In the genomic region with DNA sequence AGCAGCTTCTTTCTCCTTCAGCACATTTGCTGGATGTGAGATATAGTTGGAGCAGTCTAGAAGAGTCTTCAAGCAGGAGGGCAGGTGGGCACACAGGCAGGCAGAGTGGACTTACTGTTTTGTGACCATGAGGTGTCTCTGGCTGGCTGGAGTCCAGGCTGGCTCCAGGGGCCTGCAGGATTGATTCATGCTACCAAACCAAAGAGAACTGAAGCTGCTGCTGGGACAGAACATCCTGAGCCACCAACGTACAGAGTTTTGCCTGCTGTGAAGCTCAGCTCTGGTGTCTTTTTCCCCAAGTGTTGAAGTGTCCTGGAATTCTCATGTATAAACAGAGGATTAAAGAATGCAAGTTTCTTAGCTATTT, we compare ENCODE assay signal across 16 cellular contexts. TPM values are rescaled to one million over a fixed set of nuclear protein-coding genes. Genes with fewer than 3 reads are reported as not detected.
DNase-seq lines count a peak whose midpoint lies in the region; ATAC-seq, FAIRE-seq and TF ChIP-seq lines count a peak whose summit lies in the region.
"Had no signal": no experiment of that assay in that cellular context is flagged by ENCODE, and none has a peak within 500 bp of the region (broad histone marks: within the 10 kb centered on the region; RNA-seq: fewer than 3 reads in every experiment).

No MANE protein-coding gene starts in this region.

- TF ChIP-seq CTCF in mammary epithelial cell (conservative IDR thresholded peaks at IDR 0.05 in 1 of 2, IDR thresholded peaks at IDR 0.05 in 1 of 2; ENCODE audit: extremely low read depth in 1 of 2, insufficient read depth in 1 of 2, low read depth in 1 of 2, low read length in 2 of 2) (no peak), breast epithelium (IDR thresholded peaks at IDR 0.05) (no peak), keratinocyte (optimal IDR thresholded peaks at IDR 0.05 in 1 of 3, IDR thresholded peaks at IDR 0.05 in 1 of 3, conservative IDR thresholded peaks at IDR 0.05 in 1 of 3; ENCODE audit: extremely low read depth in 1 of 3, insufficient read depth in 2 of 3, low read length in 3 of 3) (no peak)

- peaks cover 4% of the 10 kb centered on the region for H3K9me1 ChIP-seq in keratinocyte (ENCODE audit: control insufficient read depth, extremely low read depth, insufficient read depth, low read length)

- TF ChIP-seq POLR2A in breast epithelium (IDR thresholded peaks at IDR 0.05): no peak

- H3K9ac ChIP-seq in mammary epithelial cell (ENCODE audit: insufficient read depth, low read length) (no peak overlapping the region), keratinocyte (ENCODE audit: control insufficient read depth, extremely low read depth, insufficient read depth, low read length) (no peak overlapping the region), subcutaneous abdominal adipose tissue (ENCODE audit: low read length in 5 of 5) (no peak overlapping the region)

- no peaks in the 10 kb centered on the region for H3K36me3 ChIP-seq in mammary epithelial cell (ENCODE audit: insufficient read depth, low read length)
- no peaks in the 10 kb centered on the region for H3K36me3 ChIP-seq in breast epithelium
- H3K36me3 ChIP-seq in keratinocyte (ENCODE audit: control insufficient read depth in 2 of 2, extremely low read depth in 1 of 2, insufficient read depth in 2 of 2, low read length in 2 of 2): peaks cover 0 to 1% of the 10 kb centered on the region in 2 experiments
- H3K36me3 ChIP-seq in subcutaneous abdominal adipose tissue (ENCODE audit: control insufficient read depth in 5 of 5, insufficient read depth in 5 of 5, low read length in 5 of 5): peaks cover 0 to 3% (median 0%) of the 10 kb centered on the region in 5 donors

- H3K4me3 ChIP-seq in mammary epithelial cell (replicated peaks in 1 of 3; ENCODE audit: insufficient read depth in 1 of 3, low read depth in 2 of 3, low read length in 3 of 3) (no peak overlapping the region), breast epithelium (no peak overlapping the region), keratinocyte (ENCODE audit: control insufficient read depth in 2 of 3, extremely low read depth in 1 of 3, insufficient read depth in 2 of 3, low read depth in 1 of 3, low read length in 3 of 3) (no peak overlapping the region), subcutaneous abdominal adipose tissue (ENCODE audit: low read depth in 1 of 5, low read length in 5 of 5) (no peak overlapping the region)
- H3K4me3 ChIP-seq: A549 had no signal

- peaks cover 47% of the 10 kb centered on the region for H3K4me1 ChIP-seq in mammary epithelial cell (ENCODE audit: insufficient read depth, low read length)
- H3K4me1 ChIP-seq in breast epithelium: peaks cover 0 to 10% of the 10 kb centered on the region in 2 donors
- peaks cover 36% of the 10 kb centered on the region for H3K4me1 ChIP-seq in keratinocyte (ENCODE audit: control insufficient read depth, extremely low read depth, insufficient read depth, low read length)
- H3K4me1 ChIP-seq in subcutaneous abdominal adipose tissue (ENCODE audit: control insufficient read depth in 5 of 5, insufficient read depth in 5 of 5, low read length in 5 of 5): peaks cover 0 to 45% (median 37%) of the 10 kb centered on the region in 5 donors

- intact Hi-C loops in mammary epithelial cell (cut with micrococcal nuclease): loop anchor here (2.0 kb wide), 1 partner anchor 46 kb away; the partner anchor contains the start of gene CYSTM1
- intact Hi-C loops in breast epithelium (cut with DNase I; ENCODE audit: low total_unique reads): no loop called here

- ATAC-seq in HG02759 (IDR thresholded peaks at IDR 0.05; ENCODE audit: unreplicated experiment): no peak

- H3K9me3 ChIP-seq in mammary epithelial cell (replicated peaks; ENCODE audit: insufficient read depth, low read length): no peaks in the 10 kb centered on the region
- H3K9me3 ChIP-seq in breast epithelium: no peaks in the 10 kb centered on the region
- no peaks in the 10 kb centered on the region for H3K9me3 ChIP-seq in keratinocyte (ENCODE audit: control insufficient read depth, low read depth, low read length)
- H3K9me3 ChIP-seq in subcutaneous abdominal adipose tissue (ENCODE audit: control insufficient read depth in 5 of 5, low read length in 5 of 5): no peaks in the 10 kb centered on the region
- H3K9me3 ChIP-seq: A549 had no signal

- BruUV-seq in mammary epithelial cell (replicated peaks; lab: Mats Ljungman, UMichigan): no TSS peak

- CTCF ChIA-PET in mammary epithelial cell (lab: Charles Lee; ENCODE audit: low non-redundant PET): interaction anchor here (0.6 kb wide), 1 partner anchor 41 kb away, joined by 7 read pairs; no protein-coding TSS in a partner anchor

- no peak overlapping the region for H2AFZ ChIP-seq in mammary epithelial cell (ENCODE audit: low read depth, low read length)
- no peak overlapping the region for H2AFZ ChIP-seq in keratinocyte (ENCODE audit: control insufficient read depth, low read length)

- H3K27me3 ChIP-seq in mammary epithelial cell (ENCODE audit: insufficient read depth, low read length): no peaks in the 10 kb centered on the region
- H3K27me3 ChIP-seq in breast epithelium: no peaks in the 10 kb centered on the region
- H3K27me3 ChIP-seq in keratinocyte (ENCODE audit: control insufficient read depth, extremely low read depth, insufficient read depth, low read length): no peaks in the 10 kb centered on the region
- H3K27me3 ChIP-seq in subcutaneous abdominal adipose tissue (ENCODE audit: control insufficient read depth in 5 of 5, insufficient read depth in 4 of 5, low read length in 5 of 5): no peaks in the 10 kb centered on the region

- dilution Hi-C loops in mammary epithelial cell (cut with HindIII; ENCODE audit: low sequenced_read_pairs): no loop called here
- dilution Hi-C loops in keratinocyte (cut with MboI; ENCODE audit: extremely low pct_ligation_motif_present, low sequenced_read_pairs): no loop called here

- DNase-seq in mammary epithelial cell (no peak), breast epithelium (ENCODE audit: low spot score in 2 of 2) (no peak), keratinocyte (ENCODE audit: low read depth, low spot score) (no peak), DMS 273 (lab: John Stamatoyannopoulos, UW; ENCODE audit: unreplicated experiment) (no peak), SKM-1 (lab: John Stamatoyannopoulos, UW; ENCODE audit: unreplicated experiment) (no peak)
- DNase-seq: activated naive CD4-positive, alpha-beta T cell treated with Interleukin-2 at 50 U/mL for 16 hours; CD8-positive, alpha-beta memory T cell; glutamatergic neuron; naive B cell; NCI-H2107; SIG-M5; stimulated activated CD4-positive, alpha-beta T cell treated with anti-CD3 and anti-CD28 coated beads, Interleukin-2, amount 100 ng/mL, for 48 hours had no signal

- H3K4me2 ChIP-seq in mammary epithelial cell (ENCODE audit: insufficient read depth, low read depth, low read length) (peak overlapping the region; percentile 28), keratinocyte (ENCODE audit: control insufficient read depth, extremely low read depth, insufficient read depth, low read depth, low read length) (peak overlapping the region; percentile 38)

- H3K79me2 ChIP-seq in mammary epithelial cell (ENCODE audit: insufficient read depth, low read length): no peaks in the 10 kb centered on the region
- no peaks in the 10 kb centered on the region for H3K79me2 ChIP-seq in keratinocyte (ENCODE audit: control insufficient read depth, insufficient read depth, low read length)

- H4K20me1 ChIP-seq in mammary epithelial cell (ENCODE audit: insufficient read depth, low read length): no peaks in the 10 kb centered on the region
- no peaks in the 10 kb centered on the region for H4K20me1 ChIP-seq in keratinocyte (ENCODE audit: control insufficient read depth, extremely low read depth, insufficient read depth, low read length)

- in situ Hi-C loops in mammary epithelial cell (cut with MboI; ENCODE audit: low sequenced_read_pairs in 2 of 2): loop anchor here in 1 of 2 donors (5.0 kb wide), 1 partner anchor 38 kb away; no protein-coding TSS in a partner anchor

- H3K27ac ChIP-seq in mammary epithelial cell (ENCODE audit: insufficient read depth, low read depth, low read length) (peak overlapping the region; percentile 19), breast epithelium (peak overlapping the region in 1 of 2 donors; percentile 25), angular gyrus (ENCODE audit: low read depth, low read length) (peak overlapping the region; percentile 1), keratinocyte (ENCODE audit: control insufficient read depth, insufficient read depth, low read length) (peak overlapping the region; percentile 49), subcutaneous abdominal adipose tissue (ENCODE audit: low read depth, low read length) (peak overlapping the region; percentile 73)

- FAIRE-seq in keratinocyte (lab: Jason Lieb, UNC): no peak
- FAIRE-seq: A549 had no signal

- 38% methylated on average over 1 of the region's 1 CpG for WGBS in mammary epithelial cell (ENCODE audit: low coverage, missing lambda C conversion rate)

RNA-seq across cellular contexts. Expression of gene CYSTM1, which starts 45.7 kb away (rescaled TPM):
- total RNA-seq in mammary epithelial cell: 10 to 100 TPM; 27.5 to 31.7 TPM
- 32.6 TPM for polyA plus RNA-seq in mammary epithelial cell
- 36.9 TPM for polyA minus RNA-seq in mammary epithelial cell
- 100 to 1,000 TPM in 1 of 3 donors, 10 to 100 TPM in 2; 56.5 to 108 (median 76.0) TPM for total RNA-seq in breast epithelium
- polyA plus RNA-seq in keratinocyte: 34.3 to 65.6 TPM (median 35.6 TPM) in 3 replicates
- polyA plus RNA-seq in keratinocyte (2011; ENCODE audit: low read depth): 15.8 TPM
- polyA plus RNA-seq in keratinocyte (2011; cell fraction: cytosol; rRNA removed): 51.0 and 53.1 TPM in 2 replicates
- polyA plus RNA-seq in keratinocyte (2011; cell fraction: nucleus; rRNA removed): 17.1 and 26.2 TPM in 2 replicates
- 43.3 and 61.3 TPM in 2 replicates for polyA plus RNA-seq in keratinocyte (2012; ENCODE audit: low replicate concordance)
- polyA minus RNA-seq in keratinocyte: 18.4 to 53.5 TPM (median 48.4 TPM) in 3 replicates
- polyA minus RNA-seq in keratinocyte (2011; cell fraction: cytosol; rRNA and poly(A)+ RNA removed): 40.1 TPM
- polyA minus RNA-seq in keratinocyte (2011; cell fraction: nucleus; rRNA and poly(A)+ RNA removed): 7.8 and 9.0 TPM in 2 replicates
